Comparison of ENCODE assay signal across 16 cellular contexts in genomic region chr6:157186785-157187181, GRCh38.
DNase-seq lines count a peak whose midpoint lies in the region; ATAC-seq and TF ChIP-seq lines count a peak whose summit lies in the region.
"Had no signal": no experiment of that assay in that cellular context is flagged by ENCODE, and none has a peak within 500 bp of the region (broad histone marks: within the 10 kb centered on the region; RNA-seq: fewer than 3 reads in every experiment).

No MANE protein-coding gene starts in this region.

- peaks cover 17% of the 10 kb centered on the region for H3K4me1 Mint-ChIP-seq in activated CD8-positive, alpha-beta memory T cell treated with anti-CD3 and anti-CD28 coated beads, Interleukin-2, amount 10 ng/mL, durations not matched to agents 7 days and 5 days
- H3K4me1 Mint-ChIP-seq in brain: peaks cover 53% of the 10 kb centered on the region

- no peaks in the 10 kb centered on the region for H3K79me2 ChIP-seq in SK-N-SH (ENCODE audit: insufficient read depth)

- no peaks in the 10 kb centered on the region for H3K27me3 Mint-ChIP-seq in activated CD8-positive, alpha-beta memory T cell treated with anti-CD3 and anti-CD28 coated beads, Interleukin-2, amount 10 ng/mL, durations not matched to agents 7 days and 5 days
- H3K27me3 Mint-ChIP-seq in brain: peaks cover 3% of the 10 kb centered on the region

- no peak overlapping the region for H3K4me3 ChIP-seq in GM12865 (ENCODE audit: low read depth, low read length)
- H3K4me3 ChIP-seq in sigmoid colon: no peak overlapping the region
- no peak overlapping the region for H3K4me3 ChIP-seq in SK-N-SH (ENCODE audit: low read depth in 2 of 2, low read length in 1 of 2)
- no peak overlapping the region for H3K4me3 ChIP-seq in WERI-Rb-1 (ENCODE audit: low read depth, low read length)
- H3K4me3 ChIP-seq: left lung, thyroid gland had no signal

- no peak for TF ChIP-seq RAD21 in SK-N-SH (IDR thresholded peaks at IDR 0.05; ENCODE audit: low read length)

- H3K36me3 Mint-ChIP-seq in activated CD8-positive, alpha-beta memory T cell treated with anti-CD3 and anti-CD28 coated beads, Interleukin-2, amount 10 ng/mL, durations not matched to agents 7 days and 5 days: peaks cover 16% of the 10 kb centered on the region
- peaks cover 72% of the 10 kb centered on the region for H3K36me3 Mint-ChIP-seq in brain

- peak; percentile 35 for ATAC-seq in activated CD8-positive, alpha-beta memory T cell treated with anti-CD3 and anti-CD28 coated beads, Interleukin-2, amount 10 ng/mL, durations not matched to agents 7 days and 5 days
- ATAC-seq: Panc1 had no signal

- H3K4me2 ChIP-seq in SK-N-SH: no peak overlapping the region

- H3K4me1 ChIP-seq in sigmoid colon (peaks cover 0 to 30% (median 29%) of the 10 kb centered on the region in 4 donors), SK-N-SH (ENCODE audit: control insufficient read depth in 1 of 2, insufficient read depth in 2 of 2, low read depth in 1 of 2, low read length in 1 of 2) (peaks cover 0 to 29% of the 10 kb centered on the region in 2 experiments; a peak in 1 of 4 replicates)

- WGBS in sigmoid colon, 2 donors: 47 to 67% methylated on average over 3 of the region's 3 CpGs
- WGBS in SK-N-SH (ENCODE audit: low lambda C conversion rate): 80% methylated on average over 3 of the region's 3 CpGs

- intact Hi-C loops in sigmoid colon (cut with DNase I): loop anchor here (2.0 to 5.0 kb wide), 4 partner anchors 42 to 409 kb away; partner anchors contain the start of gene ARID1B

- H3K27me3 ChIP-seq in sigmoid colon (no peaks in the 10 kb centered on the region), SK-N-SH (ENCODE audit: insufficient read depth) (no peaks in the 10 kb centered on the region), WERI-Rb-1 (ENCODE audit: insufficient read depth, low read depth, severe bottlenecking) (no peaks in the 10 kb centered on the region)
- H3K27me3 ChIP-seq: left lung, thyroid gland had no signal

- H2AFZ ChIP-seq in SK-N-SH (ENCODE audit: low read depth): no peak overlapping the region

- no peaks in the 10 kb centered on the region for H4K20me1 ChIP-seq in SK-N-SH (ENCODE audit: insufficient read depth)

- TF ChIP-seq POLR2A in sigmoid colon (IDR thresholded peaks at IDR 0.05): no peak

- TF ChIP-seq EP300 in sigmoid colon (IDR thresholded peaks at IDR 0.05) (no peak), SK-N-SH (IDR thresholded peaks at IDR 0.05; ENCODE audit: borderline replicate concordance in 1 of 2, low read depth in 1 of 2, low read length in 1 of 2) (no peak)

- no peak overlapping the region for H3K27ac Mint-ChIP-seq in activated CD8-positive, alpha-beta memory T cell treated with anti-CD3 and anti-CD28 coated beads, Interleukin-2, amount 10 ng/mL, durations not matched to agents 7 days and 5 days
- peak overlapping the region; percentile 15 to 88 (median 66) for H3K27ac Mint-ChIP-seq in brain

- H3K4me3 Mint-ChIP-seq in activated CD8-positive, alpha-beta memory T cell treated with anti-CD3 and anti-CD28 coated beads, Interleukin-2, amount 10 ng/mL, durations not matched to agents 7 days and 5 days: no peak overlapping the region
- no peak overlapping the region for H3K4me3 Mint-ChIP-seq in brain

- H3K9me3 Mint-ChIP-seq in activated CD8-positive, alpha-beta memory T cell treated with anti-CD3 and anti-CD28 coated beads, Interleukin-2, amount 10 ng/mL, durations not matched to agents 7 days and 5 days (ENCODE audit: low read depth): no peaks in the 10 kb centered on the region
- H3K9me3 Mint-ChIP-seq in brain: no peaks in the 10 kb centered on the region

- CTCF ChIA-PET in activated CD8-positive, alpha-beta memory T cell treated with anti-CD3 and anti-CD28 coated beads, Interleukin-2, amount 10 ng/mL, durations not matched to agents 7 days and 5 days (lab: Charles Lee): interaction anchor here (0.8 to 2.0 kb wide), 5 partner anchors 10 to 245 kb away, joined by 3 to 13 read pairs (median 3); no protein-coding TSS in a partner anchor
- CTCF ChIA-PET in SK-N-SH (lab: Yijun Ruan, JAX): interaction anchor here (0.7 to 4.1 kb wide), 6 partner anchors 43 to 1190 kb away, joined by 3 to 28 read pairs (median 3); no protein-coding TSS in a partner anchor

- H3K36me3 ChIP-seq in sigmoid colon: peaks cover 15 to 59% (median 31%) of the 10 kb centered on the region in 4 donors
- H3K36me3 ChIP-seq in SK-N-SH (replicated peaks in 1 of 2; ENCODE audit: control insufficient read depth in 1 of 2, insufficient read depth in 2 of 2, low read length in 1 of 2): peaks cover 36 to 79% of the 10 kb centered on the region in 2 experiments
- H3K36me3 ChIP-seq in WERI-Rb-1: peaks cover 57% of the 10 kb centered on the region

- POLR2A ChIA-PET in SK-N-SH (lab: Yijun Ruan, JAX): no interaction called here

- no peak overlapping the region for H3K9ac ChIP-seq in SK-N-SH

- H3K9me2 ChIP-seq in SK-N-SH: no peaks in the 10 kb centered on the region

- no peaks in the 10 kb centered on the region for H3K9me3 ChIP-seq in sigmoid colon
- H3K9me3 ChIP-seq in SK-N-SH: no peaks in the 10 kb centered on the region
- no peaks in the 10 kb centered on the region for H3K9me3 ChIP-seq in WERI-Rb-1 (ENCODE audit: severe bottlenecking)
- H3K9me3 ChIP-seq: left lung, thyroid gland had no signal

- DNase-seq in activated CD8-positive, alpha-beta memory T cell treated with anti-CD3 and anti-CD28 coated beads, Interleukin-2, amount 10 ng/mL, durations not matched to agents 7 days and 5 days: peak; percentile 47
- no peak for DNase-seq in activated CD8-positive, alpha-beta memory T cell treated with anti-CD3 and anti-CD28 coated beads, Interleukin-2, amount 50 U/mL, for 48 hours
- peak; percentile 14 for DNase-seq in GM12865 (ENCODE audit: low read depth)
- no peak for DNase-seq in sigmoid colon
- no peak for DNase-seq in kidney glomerular epithelial cell (lab: John Stamatoyannopoulos, UW)
- no peak for DNase-seq in SK-N-SH
- DNase-seq in WERI-Rb-1: no peak
- DNase-seq: ACHN; activated naive CD4-positive, alpha-beta T cell treated with anti-CD3 and anti-CD28 coated beads, Interleukin-2, amount 50 U/mL, for 16 hours; GOT3; left lung; NCI-H1930; retina had no signal

- peaks cover 3% of the 10 kb centered on the region for H3F3A ChIP-seq in SK-N-SH (replicated peaks; ENCODE audit: insufficient read depth)

- H3K27ac ChIP-seq in sigmoid colon (peak overlapping the region; percentile 51 to 73 (median 70)), SK-N-SH (ENCODE audit: low read depth in 2 of 2, low read length in 1 of 2) (no peak overlapping the region; a peak in 1 of 4 replicates), WERI-Rb-1 (no peak overlapping the region; the same call in 1 of the 2 replicates)
- H3K27ac ChIP-seq: left lung, thyroid gland had no signal

- TF ChIP-seq CTCF in GM12865 (IDR thresholded peaks at IDR 0.05; ENCODE audit: insufficient read depth, low read depth, low read length, missing control alignments): no peak
- no peak for TF ChIP-seq CTCF in brain (conservative IDR thresholded peaks at IDR 0.05)
- TF ChIP-seq CTCF in sigmoid colon (IDR thresholded peaks at IDR 0.05): no peak
- TF ChIP-seq CTCF in SK-N-SH (IDR thresholded peaks at IDR 0.05): no peak
- TF ChIP-seq CTCF in WERI-Rb-1 (IDR thresholded peaks at IDR 0.05; ENCODE audit: low read depth, low read length): no peak

TF ChIP-seq in SK-N-SH, 30 proteins besides CTCF, POLR2A, EP300 and RAD21:
- TF ChIP-seq YY1 (IDR thresholded peaks at IDR 0.05; ENCODE audit: low read depth): no peak
- TF ChIP-seq MAX (IDR thresholded peaks at IDR 0.05; ENCODE audit: low read depth): no peak

Comparison
In these comparisons a context has a peak if more than half of its experiments do, and no peak if none do; other contexts are left out.
1. DNase-seq: peak in activated CD8-positive, alpha-beta memory T cell treated with anti-CD3 and anti-CD28 coated beads, Interleukin-2, amount 10 ng/mL, durations not matched to agents 7 days and 5 days (single experiment) and GM12865 (single experiment); none in activated CD8-positive, alpha-beta memory T cell treated with anti-CD3 and anti-CD28 coated beads, Interleukin-2, amount 50 U/mL, for 48 hours (single experiment), sigmoid colon (single experiment), kidney glomerular epithelial cell (single experiment), SK-N-SH (single experiment) and WERI-Rb-1 (single experiment).
2. H3K27ac ChIP-seq: peak in sigmoid colon (4 of 4); none in SK-N-SH (0 of 2) and WERI-Rb-1 (single experiment).